ENCODE assay signal across 1 cellular context in the genomic region with DNA sequence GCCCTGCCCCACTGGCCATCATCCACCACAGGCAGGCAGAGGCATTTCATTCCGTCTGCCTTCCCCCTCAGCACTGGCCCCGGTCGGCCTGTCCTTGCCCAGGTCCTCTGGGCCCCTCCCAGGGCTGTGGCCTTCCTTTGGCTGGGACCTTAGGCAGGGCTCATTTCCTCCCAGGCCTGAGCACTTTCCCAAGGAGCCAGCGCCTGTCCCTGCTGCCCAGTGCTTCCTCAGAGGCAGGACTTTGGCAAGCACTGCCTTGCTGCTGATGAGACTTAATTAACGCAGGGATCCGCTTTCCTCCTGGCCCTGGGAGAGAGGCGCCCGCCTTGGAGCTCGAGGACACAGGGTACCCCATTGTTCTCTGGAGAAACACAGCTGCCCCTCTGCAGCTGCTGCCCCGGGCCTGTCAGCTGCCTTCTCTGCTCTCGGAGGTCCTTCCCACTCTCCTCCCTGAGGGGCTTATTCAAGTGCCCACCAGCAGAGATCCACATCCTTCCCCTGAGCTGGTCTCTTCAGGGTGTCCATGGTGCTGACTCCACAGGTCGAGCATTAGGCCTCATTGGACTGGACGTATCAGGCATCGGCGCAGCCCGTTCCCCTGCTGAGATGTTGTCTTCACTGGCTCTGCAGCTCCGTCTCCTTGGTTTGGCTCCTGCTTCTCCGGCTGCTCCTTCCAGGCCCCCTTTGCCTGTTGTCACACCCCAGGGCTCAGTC.
TF ChIP-seq lines count a peak whose summit lies in the region.

No MANE protein-coding gene starts in this region.

TF ChIP-seq in SK-N-SH, 30 proteins besides CTCF, POLR2A, EP300 and RAD21 (continued from another document):
- no peak for TF ChIP-seq SMC3 (IDR thresholded peaks at IDR 0.05; ENCODE audit: low read depth, low read length)
- no peak for TF ChIP-seq ELF1 (IDR thresholded peaks at IDR 0.05)
